ENCODE assay signal across 17 cellular contexts in the genomic region with DNA sequence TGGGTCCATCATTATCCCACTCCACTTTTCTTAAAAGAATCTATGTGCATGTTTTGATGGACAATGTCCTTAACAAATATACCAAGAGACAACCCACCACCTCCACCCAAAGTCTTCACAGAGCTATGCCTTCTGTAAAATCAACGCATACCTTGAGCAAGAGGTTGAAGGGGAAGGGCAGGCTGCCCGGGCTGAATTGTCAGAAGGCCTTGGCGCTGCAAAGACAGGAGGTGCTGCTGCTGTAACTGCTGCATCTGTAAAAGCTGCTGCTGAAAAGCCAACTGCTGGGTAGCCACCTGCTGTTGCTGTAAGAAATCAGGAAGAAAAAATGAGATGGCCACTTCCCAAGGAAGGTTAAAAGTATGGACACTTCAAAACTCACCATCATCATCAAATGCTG.
DNase-seq lines count a peak whose midpoint lies in the region; ATAC-seq, FAIRE-seq and TF ChIP-seq lines count a peak whose summit lies in the region.
"Had no signal": no experiment of that assay in that cellular context is flagged by ENCODE, and none has a peak within 500 bp of the region (broad histone marks: within the 10 kb centered on the region; RNA-seq: fewer than 3 reads in every experiment).

No MANE protein-coding gene starts in this region.

- TF ChIP-seq CTCF in breast epithelium (IDR thresholded peaks at IDR 0.05) (no peak), mammary epithelial cell (conservative IDR thresholded peaks at IDR 0.05 in 1 of 2, IDR thresholded peaks at IDR 0.05 in 1 of 2; ENCODE audit: extremely low read depth in 1 of 2, insufficient read depth in 1 of 2, low read depth in 1 of 2, low read length in 2 of 2) (no peak), chondrocyte (IDR thresholded peaks at IDR 0.05) (no peak), transverse colon (IDR thresholded peaks at IDR 0.05) (no peak), spleen (IDR thresholded peaks at IDR 0.05 in 8 of 11, conservative IDR thresholded peaks at IDR 0.05 in 3 of 11) (no peak)

- BruUV-seq in mammary epithelial cell (replicated peaks; lab: Mats Ljungman, UMichigan) = no TSS peak

- H3K4me3 ChIP-seq in breast epithelium = no peak overlapping the region
- H3K4me3 ChIP-seq in mammary epithelial cell (replicated peaks in 1 of 3; ENCODE audit: insufficient read depth in 1 of 3, low read depth in 2 of 3, low read length in 3 of 3) = no peak overlapping the region
- H3K4me3 ChIP-seq in muscle layer of colon (ENCODE audit: low read depth in 1 of 2, low read length in 2 of 2) = no peak overlapping the region
- no peak overlapping the region for H3K4me3 ChIP-seq in transverse colon
- H3K4me3 ChIP-seq in spleen = no peak overlapping the region
- H3K4me3 ChIP-seq: Peyer's patch had no signal

- in situ Hi-C loops in mammary epithelial cell (cut with MboI; ENCODE audit: low sequenced_read_pairs in 2 of 2) = no loop called here
- in situ Hi-C loops in transverse colon (cut with MboI; ENCODE audit: low pct_ligation_motif_present in 1 of 4, low pct_unique_long_range_greater_than_20kb in 1 of 4, low sequenced_read_pairs in 3 of 4) = no loop called here

- DNase-seq in breast epithelium (ENCODE audit: low spot score in 2 of 2) = no peak
- DNase-seq in mammary epithelial cell = no peak
- no peak for DNase-seq in chondrocyte (ENCODE audit: low spot score)
- no peak for DNase-seq in transverse colon
- DNase-seq in spleen = no peak
- DNase-seq in urothelium cell line (ENCODE audit: low spot score) = no peak
- DNase-seq: activated CD4-positive, alpha-beta T cell treated with anti-CD3 and anti-CD28 coated beads for 4 hours; GOT3; left cardiac atrium; NCI-H526; Peyer's patch; T-helper 1 cell had no signal

- H3K9me3 ChIP-seq in breast epithelium = no peaks in the 10 kb centered on the region
- no peaks in the 10 kb centered on the region for H3K9me3 ChIP-seq in mammary epithelial cell (replicated peaks; ENCODE audit: insufficient read depth, low read length)
- H3K9me3 ChIP-seq in muscle layer of colon (ENCODE audit: low read length) = no peaks in the 10 kb centered on the region
- no peaks in the 10 kb centered on the region for H3K9me3 ChIP-seq in transverse colon
- H3K9me3 ChIP-seq in spleen = no peaks in the 10 kb centered on the region
- H3K9me3 ChIP-seq: Peyer's patch had no signal

- peaks cover 65% of the 10 kb centered on the region for H3K4me1 Mint-ChIP-seq in chondrocyte (ENCODE audit: low read depth)

- no peak for FAIRE-seq in urothelium cell line (lab: Jason Lieb, UNC)
- FAIRE-seq: GM18507 had no signal

- TF ChIP-seq EP300 in transverse colon (IDR thresholded peaks at IDR 0.05; ENCODE audit: low read depth) = no peak

- WGBS in mammary epithelial cell (ENCODE audit: low coverage, missing lambda C conversion rate) = 100% methylated on average over 3 of the region's 3 CpGs
- 34 to 50% methylated on average over 1 to 3 of the region's 3 CpGs for WGBS in transverse colon (ENCODE audit: low coverage in 1 of 2), 2 donors
- WGBS in spleen, 5 donors = 64 to 73% (median 69%) methylated on average over 3 of the region's 3 CpGs

- no peak overlapping the region for H3K4me3 Mint-ChIP-seq in chondrocyte (ENCODE audit: unreplicated experiment)

- H3K4me1 ChIP-seq in breast epithelium = peaks cover 0 to 7% of the 10 kb centered on the region in 2 donors
- peaks cover 20% of the 10 kb centered on the region for H3K4me1 ChIP-seq in mammary epithelial cell (ENCODE audit: insufficient read depth, low read length)
- peaks cover 93% of the 10 kb centered on the region for H3K4me1 ChIP-seq in muscle layer of colon (ENCODE audit: insufficient read depth, low read length)
- peaks cover 57 to 77% (median 70%) of the 10 kb centered on the region in 4 donors for H3K4me1 ChIP-seq in transverse colon
- H3K4me1 ChIP-seq in spleen = peaks cover 43 to 81% (median 68%) of the 10 kb centered on the region in 6 donors

- H3K27me3 ChIP-seq in breast epithelium (no peaks in the 10 kb centered on the region), mammary epithelial cell (ENCODE audit: insufficient read depth, low read length) (no peaks in the 10 kb centered on the region), muscle layer of colon (ENCODE audit: control insufficient read depth in 1 of 2, insufficient read depth in 2 of 2, low read length in 2 of 2) (no peaks in the 10 kb centered on the region), transverse colon (no peaks in the 10 kb centered on the region), spleen (replicated peaks in 1 of 7) (no peaks in the 10 kb centered on the region)
- H3K27me3 ChIP-seq: Peyer's patch had no signal

- H4K20me1 ChIP-seq in mammary epithelial cell (ENCODE audit: insufficient read depth, low read length) = no peaks in the 10 kb centered on the region

- peaks cover 79% of the 10 kb centered on the region for H3K79me2 ChIP-seq in mammary epithelial cell (ENCODE audit: insufficient read depth, low read length)

- H3K9me3 Mint-ChIP-seq in chondrocyte (ENCODE audit: low read depth) = no peaks in the 10 kb centered on the region
- H3K9me3 Mint-ChIP-seq: brain had no signal

- dilution Hi-C loops in mammary epithelial cell (cut with HindIII; ENCODE audit: low sequenced_read_pairs) = no loop called here

- H3K36me3 ChIP-seq in breast epithelium (no peaks in the 10 kb centered on the region), mammary epithelial cell (ENCODE audit: insufficient read depth, low read length) (peaks cover 34% of the 10 kb centered on the region), muscle layer of colon (ENCODE audit: insufficient read depth, low read length) (peaks cover 52% of the 10 kb centered on the region), transverse colon (peaks cover 0 to 7% (median 2%) of the 10 kb centered on the region in 4 donors), spleen (peaks cover 0 to 85% (median 30%) of the 10 kb centered on the region in 6 donors)

- H3K27me3 Mint-ChIP-seq in chondrocyte (ENCODE audit: low read depth) = no peaks in the 10 kb centered on the region

- H3K27ac ChIP-seq in breast epithelium = peak overlapping the region; percentile 8 to 18
- no peak overlapping the region for H3K27ac ChIP-seq in mammary epithelial cell (ENCODE audit: insufficient read depth, low read depth, low read length)
- peak overlapping the region; percentile 79 for H3K27ac ChIP-seq in muscle layer of colon (ENCODE audit: low read depth, low read length)
- H3K27ac ChIP-seq in transverse colon = peak overlapping the region; percentile 86 to 98 (median 88)
- H3K27ac ChIP-seq in spleen = peak overlapping the region in 4 of 8 donors; percentile 26 to 72 (median 56)
- H3K27ac ChIP-seq: epithelial cell of prostate had no signal

- no peak overlapping the region for H3K4me2 ChIP-seq in mammary epithelial cell (ENCODE audit: insufficient read depth, low read depth, low read length)

- no peak for ATAC-seq in HG02884 (IDR thresholded peaks at IDR 0.05; ENCODE audit: unreplicated experiment)
- ATAC-seq: left cardiac atrium had no signal

- H3K9ac ChIP-seq in mammary epithelial cell (ENCODE audit: insufficient read depth, low read length) (no peak overlapping the region), muscle layer of colon (ENCODE audit: low read length) (no peak overlapping the region)

- H3K36me3 Mint-ChIP-seq in chondrocyte (ENCODE audit: low read depth) = peaks cover 52% of the 10 kb centered on the region

- H2AFZ ChIP-seq in mammary epithelial cell (ENCODE audit: low read depth, low read length) = no peak overlapping the region

- H3K27ac Mint-ChIP-seq in chondrocyte (ENCODE audit: unreplicated experiment) = peak overlapping the region; percentile 47

- TF ChIP-seq POLR2A in breast epithelium (IDR thresholded peaks at IDR 0.05) (no peak), transverse colon (IDR thresholded peaks at IDR 0.05) (no peak), spleen (IDR thresholded peaks at IDR 0.05) (no peak)

- intact Hi-C loops in breast epithelium (cut with DNase I; ENCODE audit: low total_unique reads) (no loop called here), mammary epithelial cell (cut with micrococcal nuclease) (no loop called here), transverse colon (cut with DNase I; ENCODE audit: low total_unique reads) (no loop called here), spleen (cut with DNase I; ENCODE audit: low total_unique reads) (no loop called here)

- CTCF ChIA-PET in mammary epithelial cell (lab: Charles Lee; ENCODE audit: low non-redundant PET) = no interaction called here
